Comparison of ENCODE assay signal across 1 cellular context in genomic region chr20:3407426-3408250, GRCh38.
TF ChIP-seq lines count a peak whose summit lies in the region.

DNAAF9 (minus strand) TSS chr20:3407669; CDS start chr20:3407557, 112 bp downstream.

TF ChIP-seq in GM12878, 131 proteins besides CTCF, POLR2A, EP300 and RAD21 (continued from another document):
- TF ChIP-seq SIX5 (IDR thresholded peaks at IDR 0.05; ENCODE audit: low read depth, low read length, severe bottlenecking) = no peak
- TF ChIP-seq CREB1 (IDR thresholded peaks at IDR 0.05; ENCODE audit: low read depth) = no peak
- no peak for TF ChIP-seq IRF5 (IDR thresholded peaks at IDR 0.05; ENCODE audit: borderline replicate concordance)
- TF ChIP-seq ELK1 (IDR thresholded peaks at IDR 0.05; ENCODE audit: low read depth, low read length) = no peak
- TF ChIP-seq RBBP5 (conservative IDR thresholded peaks at IDR 0.05) = no peak
- TF ChIP-seq ESRRA (IDR thresholded peaks at IDR 0.05; ENCODE audit: low read length) = no peak
- TF ChIP-seq PAX5 (IDR thresholded peaks at IDR 0.05; ENCODE audit: borderline replicate concordance, low read depth, low read length) = no peak
- TF ChIP-seq NRF1 (conservative IDR thresholded peaks at IDR 0.05; ENCODE audit: low read depth, low read length) = 0 out of 2 replicates have a peak, but pooled peaks have one; percentile 40
- no peak for TF ChIP-seq MLLT1 (IDR thresholded peaks at IDR 0.05)
- TF ChIP-seq BHLHE40 (IDR thresholded peaks at IDR 0.05; ENCODE audit: borderline replicate concordance in 1 of 2, low read depth in 2 of 2, low read length in 1 of 2) = peak in 1 of 2 experiments; percentile 62; a peak in 1 of 4 replicates
